29 cellular contexts compared by ENCODE assay signal in the genomic region with DNA sequence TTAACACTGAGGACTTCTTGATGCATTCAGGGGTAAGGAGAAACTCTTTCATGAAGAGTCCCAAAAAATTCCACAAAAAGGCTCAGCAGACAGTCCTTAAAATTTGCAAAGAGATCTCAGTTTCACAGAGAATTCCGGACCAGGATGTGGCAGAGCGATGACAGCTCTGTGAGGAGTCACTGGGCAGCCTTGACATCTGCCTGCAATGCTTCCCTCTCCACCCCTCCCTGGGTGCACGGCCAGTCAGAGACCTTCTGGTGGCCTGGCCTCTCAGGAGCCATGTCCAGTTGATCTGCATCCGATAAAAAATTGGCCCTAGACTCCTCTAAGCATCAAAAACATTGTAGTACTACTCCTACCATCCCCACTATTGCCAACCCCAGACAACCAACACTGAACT.
"Had no signal": no experiment of that assay in that cellular context is flagged by ENCODE, and none has a peak within 500 bp of the region (broad histone marks: within the 10 kb centered on the region; RNA-seq: fewer than 3 reads in every experiment).

No MANE protein-coding gene starts in this region.

- H2AFZ ChIP-seq: neural progenitor cell, parathyroid adenoma had no signal

- H3K27ac ChIP-seq: coronary artery, esophagus squamous epithelium, left lung, neural progenitor cell, parathyroid adenoma, right lobe of liver, thyroid gland, vagina had no signal

- H3K4me2 ChIP-seq: neural progenitor cell had no signal

- H3K9ac ChIP-seq: neural progenitor cell, parathyroid adenoma had no signal

- H3K4me1 Mint-ChIP-seq: naive B cell, nephron had no signal

- DNase-seq: dermis blood vessel endothelial cell; effector memory CD4-positive, alpha-beta T cell; erythroblast; esophagus squamous epithelium; foreskin melanocyte; glutamatergic neuron; hypothalamus; kidney; left lung; mesenchymal stem cell; mucosa of descending colon; naive B cell; small intestine; stimulated activated CD4-positive, alpha-beta T cell treated with anti-CD3 and anti-CD28 coated beads, Interleukin-15, amount 100 ng/mL, for 24 hours; stimulated activated CD4-positive, alpha-beta T cell treated with anti-CD3 and anti-CD28 coated beads, Interleukin-2, amount 100 ng/mL, for 48 hours; stimulated activated CD8-positive, alpha-beta memory T cell treated with anti-CD3 and anti-CD28 coated beads, Interleukin-4, amount 100 ng/mL, for 48 hours; stimulated activated naive CD4-positive, alpha-beta T cell; stimulated activated naive CD8-positive, alpha-beta T cell treated with anti-CD3 and anti-CD28 coated beads, Interleukin-15, amount 100 ng/mL, for 72 hours; thyroid gland; trophoblast cell had no signal

- H3K27me3 ChIP-seq: esophagus squamous epithelium, left lung, neural progenitor cell, right lobe of liver, thyroid gland, vagina had no signal

- H3K4me1 ChIP-seq: left lung, neural progenitor cell, parathyroid adenoma, thyroid gland had no signal

- FAIRE-seq: endometrium, kidney, small intestine had no signal

- H3K9me3 Mint-ChIP-seq: mesothelial cell of epicardium; naive B cell; nephron; neural progenitor cell; stimulated activated naive CD8-positive, alpha-beta T cell treated with anti-CD3 and anti-CD28 coated beads, Interleukin-15, amount 100 ng/mL, for 72 hours had no signal

- H3K9me3 ChIP-seq: esophagus squamous epithelium, left lung, mucosa of descending colon, right lobe of liver, thyroid gland, vagina had no signal

- H3K4me3 ChIP-seq: coronary artery, esophagus squamous epithelium, left lung, mucosa of descending colon, neural progenitor cell, right lobe of liver, thyroid gland, vagina had no signal

- ATAC-seq: left lung; mucosa of descending colon; right lobe of liver; stimulated activated naive CD8-positive, alpha-beta T cell treated with anti-CD3 and anti-CD28 coated beads, Interleukin-15, amount 100 ng/mL, for 72 hours had no signal

- H3K27ac Mint-ChIP-seq: mesothelial cell of epicardium; nephron; neural progenitor cell; progenitor cell of endocrine pancreas; stimulated activated naive CD8-positive, alpha-beta T cell treated with anti-CD3 and anti-CD28 coated beads, Interleukin-15, amount 100 ng/mL, for 72 hours had no signal

- H3K36me3 ChIP-seq: esophagus squamous epithelium, neural progenitor cell, right lobe of liver, thyroid gland, vagina had no signal

- H3K79me2 ChIP-seq: parathyroid adenoma had no signal

- H3K36me3 Mint-ChIP-seq: mesothelial cell of epicardium, naive B cell, neural progenitor cell had no signal

- H3K4me3 Mint-ChIP-seq: mesothelial cell of epicardium; naive B cell; nephron; neural progenitor cell; stimulated activated naive CD8-positive, alpha-beta T cell treated with anti-CD3 and anti-CD28 coated beads, Interleukin-15, amount 100 ng/mL, for 72 hours had no signal

- H3K27me3 Mint-ChIP-seq: naive B cell; stimulated activated naive CD8-positive, alpha-beta T cell treated with anti-CD3 and anti-CD28 coated beads, Interleukin-15, amount 100 ng/mL, for 72 hours had no signal
